8 cellular contexts compared by ENCODE assay signal in genomic region chr19:2785244-2786000, GRCh38. TPM values are rescaled to one million over a fixed set of nuclear protein-coding genes. Genes with fewer than 3 reads are reported as not detected.
A peak's percentile ranks its signal among the peaks of the same experiment; 100 is the strongest.
DNase-seq lines count a peak whose midpoint lies in the region; ATAC-seq, FAIRE-seq and TF ChIP-seq lines count a peak whose summit lies in the region.

TSS of gene THOP1 (plus strand) at chr19:2785503. CDS start at chr19:2785663, 160 bp downstream.

- no peaks in the 10 kb centered on the region for H3K9me2 ChIP-seq in OCI-LY7 (ENCODE audit: insufficient read depth, low read length)

- peak; percentile 50 for ATAC-seq in GM21515 (IDR thresholded peaks at IDR 0.05; ENCODE audit: unreplicated experiment)

- no peaks in the 10 kb centered on the region for H3K9me3 ChIP-seq in OCI-LY7 (ENCODE audit: low read length)
- H3K9me3 ChIP-seq in endothelial cell of umbilical vein (replicated peaks; ENCODE audit: control insufficient read depth, insufficient read depth, low read length): no peaks in the 10 kb centered on the region

- H3K27ac ChIP-seq in OCI-LY7 (ENCODE audit: low read depth, low read length, poor library complexity, severe bottlenecking): peak within 1 kb of the TSS; percentile 44
- H3K27ac ChIP-seq in endothelial cell of umbilical vein (ENCODE audit: insufficient read depth, low read depth, low read length): peak within 1 kb of the TSS; percentile 35

- intact Hi-C loops in Calu3 (cut with micrococcal nuclease; ENCODE audit: unreplicated experiment) (no loop called here), OCI-LY7 (cut with micrococcal nuclease; ENCODE audit: unreplicated experiment) (no loop called here), endothelial cell of umbilical vein (cut with micrococcal nuclease) (loop anchor here (1.0 kb wide), 1 partner anchor 165 kb away; no protein-coding TSS in a partner anchor)

- peak within 1 kb of the TSS; percentile 94 for H3K4me3 ChIP-seq in OCI-LY7 (ENCODE audit: low read depth, low read length, poor library complexity, severe bottlenecking)
- H3K4me3 ChIP-seq in endothelial cell of umbilical vein (replicated peaks in 1 of 3; ENCODE audit: insufficient read depth in 1 of 3, low read depth in 1 of 3, low read length in 3 of 3): peak within 1 kb of the TSS; percentile 82 to 95 (median 89)

- DNase-seq in Calu3: peak; percentile 96
- DNase-seq in HuH-7.5 (ENCODE audit: low spot score): peak; percentile 98
- peak; percentile 99 for DNase-seq in OCI-LY7 (ENCODE audit: low spot score)
- peak; percentile 99 for DNase-seq in activated T-cell treated with anti-CD3 and anti-CD28 coated beads for 1 hour (ENCODE audit: low read depth)
- peak; percentile 99 for DNase-seq in endothelial cell of umbilical vein (ENCODE audit: low read depth, low spot score)
- DNase-seq in midbrain (lab: John Stamatoyannopoulos, UW): peak; percentile 99
- DNase-seq in stimulated activated CD8-positive, alpha-beta memory T cell treated with anti-CD3 and anti-CD28 coated beads, Interleukin-2, amount 100 ng/mL, for 1 hour (ENCODE audit: low read depth in 2 of 2): peak; percentile 95 to 99

- TF ChIP-seq CTCF in Calu3 (IDR thresholded peaks at IDR 0.05; ENCODE audit: unreplicated experiment) (no peak), OCI-LY7 (conservative IDR thresholded peaks at IDR 0.05; ENCODE audit: low read length) (no peak), endothelial cell of umbilical vein (IDR thresholded peaks at IDR 0.05; ENCODE audit: extremely low read depth in 1 of 2, insufficient read depth in 1 of 2, low read depth in 1 of 2, low read length in 2 of 2) (no peak)

- H4K20me1 ChIP-seq in OCI-LY7 (ENCODE audit: insufficient read depth, low read length) (peaks cover 24% of the 10 kb centered on the region), endothelial cell of umbilical vein (replicated peaks; ENCODE audit: control insufficient read depth, extremely low read depth, insufficient read depth, low read length) (no peaks in the 10 kb centered on the region)

- H3K4me1 Mint-ChIP-seq in Calu3 (ENCODE audit: low read depth, unreplicated experiment): peaks cover 8% of the 10 kb centered on the region

- H3K27ac Mint-ChIP-seq in Calu3 (ENCODE audit: unreplicated experiment): peak within 1 kb of the TSS; percentile 41

- H3K79me2 ChIP-seq in OCI-LY7 (ENCODE audit: insufficient read depth, low read depth, low read length): peaks cover 68% of the 10 kb centered on the region
- peaks cover 61% of the 10 kb centered on the region for H3K79me2 ChIP-seq in endothelial cell of umbilical vein (ENCODE audit: control insufficient read depth, insufficient read depth, low read length)

- H3K27me3 Mint-ChIP-seq in Calu3 (ENCODE audit: unreplicated experiment): no peaks in the 10 kb centered on the region

- peak within 1 kb of the TSS; percentile 92 for H3K4me2 ChIP-seq in OCI-LY7 (ENCODE audit: low read length)
- peak within 1 kb of the TSS; percentile 85 for H3K4me2 ChIP-seq in endothelial cell of umbilical vein (ENCODE audit: insufficient read depth, low read length)

- no peaks in the 10 kb centered on the region for H3K9me1 ChIP-seq in endothelial cell of umbilical vein (replicated peaks; ENCODE audit: control insufficient read depth, extremely low read depth, insufficient read depth, low read length)

- H3K36me3 Mint-ChIP-seq in Calu3 (ENCODE audit: insufficient read depth, unreplicated experiment): peaks cover 43% of the 10 kb centered on the region

- FAIRE-seq in endothelial cell of umbilical vein (lab: Jason Lieb, UNC): peak; percentile 97

- peak within 1 kb of the TSS; percentile 84 for H3K9ac ChIP-seq in endothelial cell of umbilical vein (replicated peaks; ENCODE audit: extremely low read depth, insufficient read depth, low read length)

- H3K27me3 ChIP-seq in endothelial cell of umbilical vein (ENCODE audit: control insufficient read depth in 2 of 2, insufficient read depth in 2 of 2, low read length in 2 of 2): no peaks in the 10 kb centered on the region

- H3K9me3 Mint-ChIP-seq in Calu3 (ENCODE audit: low read depth, unreplicated experiment): no peaks in the 10 kb centered on the region

- peaks cover 45% of the 10 kb centered on the region for H3K36me3 ChIP-seq in OCI-LY7 (ENCODE audit: insufficient read depth, low read length)
- peaks cover 0 to 1% of the 10 kb centered on the region in 2 experiments for H3K36me3 ChIP-seq in endothelial cell of umbilical vein (ENCODE audit: control insufficient read depth in 2 of 2, extremely low read depth in 1 of 2, insufficient read depth in 2 of 2, low read length in 2 of 2)

- CTCF ChIA-PET in Calu3 (lab: Charles Lee) (interaction anchor here (0.5 kb wide), 1 partner anchor 10 kb away, joined by 5 read pairs; no protein-coding TSS in a partner anchor), OCI-LY7 (lab: Charles Lee; ENCODE audit: unreplicated experiment) (no interaction called here), endothelial cell of umbilical vein (lab: Charles Lee) (interaction anchor here (1.0 to 2.0 kb wide), 7 partner anchors 14 to 323 kb away, joined by 3 to 7 read pairs (median 4); partner anchors contain the start of genes ZNF554 and ZNF555)

- H3K4me1 ChIP-seq in OCI-LY7 (ENCODE audit: insufficient read depth, low read length, poor library complexity, severe bottlenecking): peaks cover 58% of the 10 kb centered on the region
- peaks cover 24% of the 10 kb centered on the region for H3K4me1 ChIP-seq in endothelial cell of umbilical vein (ENCODE audit: control insufficient read depth, extremely low read depth, insufficient read depth, low read length)

- POLR2A ChIA-PET in OCI-LY7 (lab: Charles Lee) (interaction anchor here (0.6 to 0.7 kb wide), 2 partner anchors 105 to 192 kb away, joined by 3 read pairs; partner anchors contain the start of gene TLE6), endothelial cell of umbilical vein (lab: Charles Lee) (no interaction called here)

- dilution Hi-C loops in endothelial cell of umbilical vein (cut with MboI; ENCODE audit: extremely low pct_ligation_motif_present, low sequenced_read_pairs): no loop called here

- TSS peak; percentile 52 for BruUV-seq in Calu3 (replicated peaks; lab: Mats Ljungman, UMichigan)
- no TSS peak for BruUV-seq in OCI-LY7 (replicated peaks; lab: Mats Ljungman, UMichigan)
- BruUV-seq in endothelial cell of umbilical vein (replicated peaks; lab: Mats Ljungman, UMichigan): TSS peak; percentile 28

- peak; percentile 81 for TF ChIP-seq POLR2A in endothelial cell of umbilical vein (IDR thresholded peaks at IDR 0.05; ENCODE audit: low read depth, low read length)

- H3K4me3 Mint-ChIP-seq in Calu3 (ENCODE audit: low read depth, unreplicated experiment): peak within 1 kb of the TSS; percentile 71

- H2AFZ ChIP-seq in OCI-LY7 (ENCODE audit: low read length) (peak within 1 kb of the TSS; percentile 9; the same call in 1 of the 2 replicates), endothelial cell of umbilical vein (ENCODE audit: low read depth, low read length) (peak within 1 kb of the TSS; percentile 78)

TF ChIP-seq in endothelial cell of umbilical vein, 7 proteins besides CTCF, POLR2A, EP300 and RAD21:
- TF ChIP-seq MAX (IDR thresholded peaks at IDR 0.05; ENCODE audit: insufficient read depth, insufficient read length) (peak; percentile 22), POLR2AphosphoS5 (IDR thresholded peaks at IDR 0.05; ENCODE audit: insufficient read depth, low read depth, low read length) (peak; percentile 93), MYC (IDR thresholded peaks at IDR 0.05; ENCODE audit: low read depth, low read length) (no peak)
TF ChIP-seq in endothelial cell of umbilical vein: peak in this region for 2.

RNA-seq across cellular contexts. Expression of gene THOP1, which starts in this region (rescaled TPM):
- total RNA-seq in Calu3 (2022): 85.9 and 86.2 TPM in 2 replicates
- total RNA-seq in OCI-LY7 (2014; rRNA removed; shearing (Covaris generic)): 191 and 217 TPM in 2 replicates
- total RNA-seq in OCI-LY7 (2022): 140 and 170 TPM in 2 replicates
- 108 and 115 TPM in 2 replicates for total RNA-seq in endothelial cell of umbilical vein
- 82.8 and 88.0 TPM in 2 replicates for polyA plus RNA-seq in endothelial cell of umbilical vein
- 75.2 and 90.1 TPM in 2 replicates for polyA plus RNA-seq in endothelial cell of umbilical vein (2011; cell fraction: cytosol; rRNA removed)
- polyA plus RNA-seq in endothelial cell of umbilical vein (2011; cell fraction: nucleus; rRNA removed): 124 and 136 TPM in 2 replicates
- polyA plus RNA-seq in endothelial cell of umbilical vein (2012): 93.9 and 96.4 TPM in 2 replicates
- 55.0 and 69.8 TPM in 2 replicates for polyA minus RNA-seq in endothelial cell of umbilical vein
- polyA minus RNA-seq in endothelial cell of umbilical vein (2011; cell fraction: cytosol; rRNA and poly(A)+ RNA removed): 149 TPM
- 31.6 and 31.7 TPM in 2 replicates for polyA minus RNA-seq in endothelial cell of umbilical vein (2011; cell fraction: nucleus; rRNA and poly(A)+ RNA removed)

Comparison
In these comparisons a context has a peak if more than half of its experiments do, and no peak if none do; other contexts are left out.
1. Peak in every context shown above with its lines: DNase-seq, ATAC-seq, H3K4me3 ChIP-seq and H3K27ac ChIP-seq.